Comparison of ENCODE assay signal across 10 cellular contexts in the genomic region with DNA sequence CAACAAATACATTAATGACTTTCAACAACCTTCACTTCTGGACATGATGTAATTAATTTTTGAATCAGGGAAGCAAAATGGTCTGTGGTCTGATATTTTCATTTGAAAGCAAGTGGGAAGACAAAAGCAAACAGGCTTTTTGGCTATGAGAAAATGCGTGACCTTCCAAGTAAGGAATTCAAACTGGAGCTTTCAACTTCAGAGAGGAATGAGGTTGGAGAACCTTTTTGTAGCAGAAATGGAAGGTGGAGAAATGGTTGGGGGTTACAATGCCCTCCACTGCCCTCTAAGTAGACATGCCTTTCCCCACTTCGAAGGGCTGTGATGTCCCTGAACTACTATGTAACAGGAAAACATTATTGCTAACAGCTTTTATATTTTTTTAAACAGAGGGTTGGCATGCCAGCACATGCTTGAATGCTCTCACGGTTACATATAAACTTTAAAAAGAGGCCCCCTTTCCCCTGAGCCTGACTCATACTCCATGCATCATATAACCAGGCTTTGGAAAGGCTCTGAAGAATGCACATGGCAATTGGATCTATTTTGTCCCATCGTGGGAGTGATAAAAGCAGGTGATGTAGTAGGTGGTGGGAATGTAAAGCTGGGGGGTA.
A peak's percentile ranks its signal among the peaks of the same experiment; 100 is the strongest.
DNase-seq lines count a peak whose midpoint lies in the region; ATAC-seq, FAIRE-seq and TF ChIP-seq lines count a peak whose summit lies in the region.
"Had no signal": no experiment of that assay in that cellular context is flagged by ENCODE, and none has a peak within 500 bp of the region (broad histone marks: within the 10 kb centered on the region; RNA-seq: fewer than 3 reads in every experiment).

No MANE protein-coding gene starts in this region.

- in situ Hi-C loops in mammary epithelial cell (cut with MboI; ENCODE audit: low sequenced_read_pairs in 2 of 2): no loop called here

- H3K36me3 ChIP-seq in mammary epithelial cell (ENCODE audit: insufficient read depth, low read length): no peaks in the 10 kb centered on the region
- no peaks in the 10 kb centered on the region for H3K36me3 ChIP-seq in mesodermal cell (ENCODE audit: control insufficient read depth, insufficient read depth, low read length)
- H3K36me3 ChIP-seq in H7 (replicated peaks; ENCODE audit: control insufficient read depth, insufficient read depth, low read length): no peaks in the 10 kb centered on the region

- peak; percentile 25 for DNase-seq in A172 (ENCODE audit: low spot score)
- DNase-seq in HPDE6-E6E7 (ENCODE audit: extremely low spot score): peak; percentile 87
- peak; percentile 83 for DNase-seq in mammary epithelial cell
- DNase-seq in H7: no peak
- DNase-seq in GM12891 (ENCODE audit: insufficient read length, low spot score): no peak
- DNase-seq: effector CD8-positive, alpha-beta T cell; NCI-H146 had no signal

- no peaks in the 10 kb centered on the region for H4K20me1 ChIP-seq in mammary epithelial cell (ENCODE audit: insufficient read depth, low read length)

- H3K27me3 ChIP-seq in mammary epithelial cell (ENCODE audit: insufficient read depth, low read length): no peaks in the 10 kb centered on the region
- no peaks in the 10 kb centered on the region for H3K27me3 ChIP-seq in H7 (ENCODE audit: control insufficient read depth, insufficient read depth, low read length)

- CTCF ChIA-PET in mammary epithelial cell (lab: Charles Lee; ENCODE audit: low non-redundant PET): no interaction called here

- peak overlapping the region; percentile 82 for H3K27ac ChIP-seq in mammary epithelial cell (ENCODE audit: insufficient read depth, low read depth, low read length)
- peak overlapping the region; percentile 82 for H3K27ac ChIP-seq in mesodermal cell (ENCODE audit: low read depth, low read length, severe bottlenecking)

- peaks cover 23% of the 10 kb centered on the region for H3K4me1 ChIP-seq in mammary epithelial cell (ENCODE audit: insufficient read depth, low read length)
- H3K4me1 ChIP-seq in mesodermal cell (ENCODE audit: control insufficient read depth, insufficient read depth, low read length, poor library complexity, severe bottlenecking): peaks cover 25% of the 10 kb centered on the region

- TF ChIP-seq CTCF in mammary epithelial cell (conservative IDR thresholded peaks at IDR 0.05 in 1 of 2, IDR thresholded peaks at IDR 0.05 in 1 of 2; ENCODE audit: extremely low read depth in 1 of 2, insufficient read depth in 1 of 2, low read depth in 1 of 2, low read length in 2 of 2): no peak

- WGBS in mammary epithelial cell (ENCODE audit: low coverage, missing lambda C conversion rate): 0% methylated on average over 3 of the region's 4 CpGs
- WGBS in mesodermal cell (ENCODE audit: insufficient coverage in 2 of 2), 2 experiments: 79 to 100% methylated on average over 2 to 3 of the region's 4 CpGs

- no peak for FAIRE-seq in GM12891 (lab: Jason Lieb, UNC)

- peak overlapping the region; percentile 16 for H3K9ac ChIP-seq in mammary epithelial cell (ENCODE audit: insufficient read depth, low read length)

- intact Hi-C loops in mammary epithelial cell (cut with micrococcal nuclease): loop anchor here (2.0 to 5.0 kb wide), 2 partner anchors 56 to 203 kb away; partner anchors contain the start of gene CITED2

- ATAC-seq in HG03039 (IDR thresholded peaks at IDR 0.05; ENCODE audit: unreplicated experiment): no peak
- no peak for ATAC-seq in HG02981 (IDR thresholded peaks at IDR 0.05; ENCODE audit: unreplicated experiment)

- peak overlapping the region; percentile 70 for H2AFZ ChIP-seq in mammary epithelial cell (ENCODE audit: low read depth, low read length)

- TF ChIP-seq POLR2A in GM12891 (IDR thresholded peaks at IDR 0.05; ENCODE audit: low read depth, low read length): no peak

- BruUV-seq in mammary epithelial cell (replicated peaks; lab: Mats Ljungman, UMichigan): TSS peak; percentile 54

- H3K4me2 ChIP-seq in mammary epithelial cell (ENCODE audit: insufficient read depth, low read depth, low read length): peak overlapping the region; percentile 58

- H3K9me3 ChIP-seq in mammary epithelial cell (replicated peaks; ENCODE audit: insufficient read depth, low read length): no peaks in the 10 kb centered on the region
- peaks cover 8% of the 10 kb centered on the region for H3K9me3 ChIP-seq in mesodermal cell (ENCODE audit: control insufficient read depth, low read length)

- dilution Hi-C loops in mammary epithelial cell (cut with HindIII; ENCODE audit: low sequenced_read_pairs): no loop called here

- H3K4me3 ChIP-seq in mammary epithelial cell (replicated peaks in 1 of 3; ENCODE audit: insufficient read depth in 1 of 3, low read depth in 2 of 3, low read length in 3 of 3) (no peak overlapping the region), mesodermal cell (ENCODE audit: extremely low read depth, insufficient read depth, low read length, poor library complexity, severe bottlenecking) (no peak overlapping the region), H7 (ENCODE audit: insufficient read depth, low read depth, low read length) (no peak overlapping the region)

- no peaks in the 10 kb centered on the region for H3K79me2 ChIP-seq in mammary epithelial cell (ENCODE audit: insufficient read depth, low read length)

TF ChIP-seq in GM12891, 5 proteins besides CTCF, POLR2A, EP300 and RAD21:
- no peak for TF ChIP-seq POU2F2 (IDR thresholded peaks at IDR 0.05; ENCODE audit: low read depth, low read length)
- no peak for TF ChIP-seq PAX5 (IDR thresholded peaks at IDR 0.05; ENCODE audit: insufficient read depth, low read length, severe bottlenecking)
- TF ChIP-seq POLR2AphosphoS5 (IDR thresholded peaks at IDR 0.05; ENCODE audit: low read depth, low read length): no peak
- no peak for TF ChIP-seq TAF1 (IDR thresholded peaks at IDR 0.05; ENCODE audit: low read depth, low read length)
- no peak for TF ChIP-seq SPI1 (IDR thresholded peaks at IDR 0.05; ENCODE audit: low read depth, low read length)

Comparison
In these comparisons a context has a peak if more than half of its experiments do, and no peak if none do; other contexts are left out.
1. DNase-seq: peak in A172 (single experiment), HPDE6-E6E7 (single experiment) and mammary epithelial cell (single experiment); none in H7 (single experiment) and GM12891 (single experiment).